In the genomic region with DNA sequence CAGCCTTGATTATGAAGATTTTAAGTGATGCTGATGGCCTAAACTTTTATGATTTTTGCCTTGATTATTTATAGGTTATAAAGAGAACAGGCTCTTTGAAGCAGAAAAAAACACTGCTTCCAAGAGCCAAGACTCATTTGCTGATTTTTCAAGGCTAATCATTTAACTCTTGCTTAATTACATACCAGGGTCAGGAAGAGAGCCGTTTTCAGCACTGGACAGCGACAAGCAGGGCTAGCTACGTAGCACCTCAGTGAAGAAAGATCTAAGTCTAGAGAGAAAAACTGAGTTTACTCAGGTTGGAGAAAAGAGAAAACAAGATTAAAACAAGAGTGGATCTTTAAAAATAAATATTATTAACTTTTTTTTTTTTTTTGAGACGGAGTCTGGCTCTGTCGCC, we compare ENCODE assay signal across 10 cellular contexts.
DNase-seq lines count a peak whose midpoint lies in the region; ATAC-seq and TF ChIP-seq lines count a peak whose summit lies in the region.
"Had no signal": no experiment of that assay in that cellular context is flagged by ENCODE, and none has a peak within 500 bp of the region (broad histone marks: within the 10 kb centered on the region; RNA-seq: fewer than 3 reads in every experiment).

No MANE protein-coding gene starts in this region.

- peak; percentile 51 for ATAC-seq in left lung
- no peak for ATAC-seq in GM19023 (IDR thresholded peaks at IDR 0.05; ENCODE audit: unreplicated experiment)
- ATAC-seq: gastrocnemius medialis had no signal

- intact Hi-C loops in left lung (cut with DNase I), result no loop called here

- no peaks in the 10 kb centered on the region for H4K20me1 ChIP-seq in Karpas-422 (ENCODE audit: insufficient read depth, low read depth, low read length)

- in situ Hi-C loops in astrocyte of the cerebellum (cut with HindIII; ENCODE audit: low sequenced_read_pairs), result no loop called here

- TF ChIP-seq CTCF in astrocyte of the cerebellum (IDR thresholded peaks at IDR 0.05; ENCODE audit: low read depth, low read length, missing control alignments), result no peak
- no peak for TF ChIP-seq CTCF in left lung (IDR thresholded peaks at IDR 0.05)

- H3K4me1 ChIP-seq in Karpas-422 (ENCODE audit: low read length) (no peaks in the 10 kb centered on the region), left lung (no peaks in the 10 kb centered on the region)
- H3K4me1 ChIP-seq: gastrocnemius medialis, vagina had no signal

- no peaks in the 10 kb centered on the region for H3K9me2 ChIP-seq in Karpas-422 (replicated peaks; ENCODE audit: insufficient read depth, low read length)

- no peaks in the 10 kb centered on the region for H3K36me3 ChIP-seq in Karpas-422 (ENCODE audit: insufficient read depth, low read length)
- H3K36me3 ChIP-seq in left lung, result no peaks in the 10 kb centered on the region
- H3K36me3 ChIP-seq: gastrocnemius medialis, vagina had no signal

- no peak overlapping the region for H3K4me2 ChIP-seq in Karpas-422 (ENCODE audit: low read depth, low read length, poor library complexity, severe bottlenecking)

- H3K27ac ChIP-seq in Karpas-422 (ENCODE audit: low read length), result no peak overlapping the region
- H3K27ac ChIP-seq in left lung, result no peak overlapping the region
- H3K27ac ChIP-seq: gastrocnemius medialis, vagina had no signal

- H3K9ac ChIP-seq in Karpas-422 (ENCODE audit: low read length), result no peak overlapping the region

- H3K27me3 ChIP-seq in Karpas-422 (ENCODE audit: low read length) (no peaks in the 10 kb centered on the region), left lung (no peaks in the 10 kb centered on the region)
- H3K27me3 ChIP-seq: gastrocnemius medialis, vagina had no signal

- no peak overlapping the region for H2AFZ ChIP-seq in Karpas-422 (ENCODE audit: low read length)

- H3K4me3 ChIP-seq in Karpas-422 (ENCODE audit: low read length) (no peak overlapping the region), astrocyte of the cerebellum (ENCODE audit: low read depth, low read length) (no peak overlapping the region), left lung (no peak overlapping the region)
- H3K4me3 ChIP-seq: gastrocnemius medialis, vagina had no signal

- H3K9me3 ChIP-seq in Karpas-422 (ENCODE audit: low read length), result no peaks in the 10 kb centered on the region
- H3K9me3 ChIP-seq in left lung, result no peaks in the 10 kb centered on the region
- H3K9me3 ChIP-seq: gastrocnemius medialis, vagina had no signal

- DNase-seq in ELF-1 (ENCODE audit: low read depth, low spot score) (peak; percentile 57), Karpas-422 (peak; percentile 66), astrocyte of the cerebellum (ENCODE audit: low read depth) (peak; percentile 40), left lung (no peak), NCI-H146 (lab: John Stamatoyannopoulos, UW) (no peak), GOT3 (lab: John Stamatoyannopoulos, UW) (no peak)
- DNase-seq in stimulated activated CD4-positive, alpha-beta T cell treated with anti-CD3 and anti-CD28 coated beads, Interleukin-4, amount 100 ng/mL, for 24 hours, result no peak
- DNase-seq: gastrocnemius medialis had no signal

- no peaks in the 10 kb centered on the region for H3K79me2 ChIP-seq in Karpas-422 (ENCODE audit: low read length)

Comparison
In these comparisons a context has a peak if more than half of its experiments do, and no peak if none do; other contexts are left out.
1. DNase-seq: peak in ELF-1 (single experiment), Karpas-422 (single experiment) and astrocyte of the cerebellum (single experiment); none in left lung (0 of 2), NCI-H146 (single experiment), GOT3 (single experiment) and stimulated activated CD4-positive, alpha-beta T cell treated with anti-CD3 and anti-CD28 coated beads, Interleukin-4, amount 100 ng/mL, for 24 hours (single experiment).